8 cellular contexts compared by ENCODE assay signal in the genomic region with DNA sequence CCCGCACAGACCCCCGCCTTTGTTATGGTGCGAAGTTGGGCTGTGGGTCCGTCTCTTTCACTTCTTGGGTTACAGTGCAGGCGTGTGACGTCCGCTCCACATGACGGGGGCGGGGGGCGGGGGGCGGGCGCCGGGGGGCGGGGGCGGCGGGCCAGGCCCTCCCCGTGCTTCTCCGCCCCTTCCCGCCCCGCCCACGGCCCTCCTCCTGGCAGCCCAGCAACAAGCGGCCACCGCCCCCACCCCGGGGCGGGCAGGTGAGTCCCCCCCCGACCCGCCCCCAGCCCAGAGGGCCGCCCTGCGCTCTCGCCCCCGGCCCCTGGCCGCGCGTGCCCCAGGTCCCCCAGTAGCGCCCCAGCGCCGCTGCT. TPM values are rescaled to one million over a fixed set of nuclear protein-coding genes. Genes with fewer than 3 reads are reported as not detected.
A peak's percentile ranks its signal among the peaks of the same experiment; 100 is the strongest.
DNase-seq lines count a peak whose midpoint lies in the region; ATAC-seq and TF ChIP-seq lines count a peak whose summit lies in the region.

No MANE protein-coding gene starts in this region.

- H3K36me3 ChIP-seq in duodenal mucosa (ENCODE audit: control insufficient read depth in 1 of 2, insufficient read depth in 2 of 2, low read length in 2 of 2): no peaks in the 10 kb centered on the region

- H3K9me3 ChIP-seq in duodenal mucosa (ENCODE audit: control insufficient read depth in 1 of 2, low read length in 2 of 2): no peaks in the 10 kb centered on the region

- TF ChIP-seq CTCF in GM13976 (IDR thresholded peaks at IDR 0.05; ENCODE audit: borderline replicate concordance, control extremely low read depth, extremely low read depth, insufficient read depth, missing control alignments): no peak
- no peak for TF ChIP-seq CTCF in lower leg skin (IDR thresholded peaks at IDR 0.05)

- DNase-seq in GM13976 (ENCODE audit: low spot score): peak; percentile 87
- peak; percentile 67 for DNase-seq in NCI-H1105 (lab: John Stamatoyannopoulos, UW)
- DNase-seq in activated CD4-positive, alpha-beta T cell treated with anti-CD3 and anti-CD28 coated beads, Interleukin-2, amount 50 U/mL, for 1 hour: peak; percentile 76
- DNase-seq in lower leg skin (ENCODE audit: low spot score in 2 of 2): peak; percentile 61 to 92
- peak; percentile 59 to 62 for DNase-seq in stimulated activated CD8-positive, alpha-beta memory T cell treated with anti-CD3 and anti-CD28 coated beads, Interleukin-15, amount 100 ng/mL, for 4 hours (ENCODE audit: low read depth in 2 of 2)

- ATAC-seq in HG02852 (IDR thresholded peaks at IDR 0.05; ENCODE audit: unreplicated experiment) (no peak), GM19035 (IDR thresholded peaks at IDR 0.05; ENCODE audit: unreplicated experiment) (no peak)

- H3K4me3 ChIP-seq in duodenal mucosa (ENCODE audit: low read depth in 1 of 2, low read length in 2 of 2) (peak overlapping the region; percentile 81 to 84), lower leg skin (ENCODE audit: low read depth, poor library complexity, severe bottlenecking) (peak overlapping the region; percentile 73)

- WGBS in lower leg skin, 2 donors: 0% methylated on average over 11 of the region's 37 CpGs; no CpG with 5 or more reads in 1 of the 2 donors

- TF ChIP-seq POLR2A in lower leg skin (IDR thresholded peaks at IDR 0.05): no peak

- H3K9ac ChIP-seq in duodenal mucosa (ENCODE audit: low read depth in 1 of 2, low read length in 2 of 2): peak overlapping the region; percentile 73 to 78

- in situ Hi-C loops in GM13976 (cut with MboI; ENCODE audit: low sequenced_read_pairs, unreplicated experiment): loop anchor here (25.0 kb wide), 1 partner anchor 621 kb away; no protein-coding TSS in a partner anchor

- peaks cover 22 to 24% of the 10 kb centered on the region in 2 donors for H3K4me1 ChIP-seq in duodenal mucosa (ENCODE audit: control insufficient read depth in 1 of 2, insufficient read depth in 2 of 2, low read length in 2 of 2)

- no peaks in the 10 kb centered on the region for H3K27me3 ChIP-seq in duodenal mucosa (ENCODE audit: control insufficient read depth in 1 of 2, insufficient read depth in 2 of 2, low read length in 2 of 2)

- H3K27ac ChIP-seq in duodenal mucosa (ENCODE audit: low read depth, low read length): peak overlapping the region; percentile 82

- intact Hi-C loops in lower leg skin (cut with DNase I; ENCODE audit: low total_unique reads): no loop called here

RNA-seq across cellular contexts. Expression of a gene that starts 3.6 kb away (rescaled TPM):
- 10 to 100 TPM; 34.4 to 57.3 (median 39.5) TPM for total RNA-seq in lower leg skin
